22 cellular contexts compared by ENCODE assay signal in the genomic region with DNA sequence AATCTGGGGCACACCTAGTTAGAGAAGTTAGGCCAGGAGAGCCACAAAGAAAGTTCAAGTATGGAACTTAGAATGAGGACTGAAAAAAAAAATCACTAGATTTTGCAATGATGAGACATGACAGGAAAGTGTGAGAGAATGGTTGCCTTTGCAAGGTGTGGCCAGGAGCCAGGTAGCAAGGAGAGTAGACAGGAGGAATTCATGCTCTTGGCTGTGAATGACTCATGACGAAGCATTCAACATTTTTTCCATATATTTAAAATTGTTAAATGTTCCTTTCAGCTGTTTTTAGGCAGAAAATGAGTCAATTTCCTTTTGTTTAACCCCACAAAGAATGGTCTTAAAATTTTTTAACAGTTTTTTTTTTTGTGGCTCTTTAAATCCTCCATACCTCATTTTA.
DNase-seq lines count a peak whose midpoint lies in the region; TF ChIP-seq lines count a peak whose summit lies in the region.
"Had no signal": no experiment of that assay in that cellular context is flagged by ENCODE, and none has a peak within 500 bp of the region (broad histone marks: within the 10 kb centered on the region; RNA-seq: fewer than 3 reads in every experiment).

No MANE protein-coding gene starts in this region.

- H3K27ac ChIP-seq in endodermal cell (ENCODE audit: low read depth, low read length): no peak overlapping the region
- H3K27ac ChIP-seq: C4-2B, ovary had no signal

- TF ChIP-seq CTCF in foreskin fibroblast (IDR thresholded peaks at IDR 0.05; ENCODE audit: low read depth, low read length) (no peak), endodermal cell (conservative IDR thresholded peaks at IDR 0.05) (no peak)

- 100% methylated on average over 1 of the region's 1 CpG; no CpG with 5 or more reads in 1 of the 2 experiments for WGBS in endodermal cell (ENCODE audit: insufficient coverage in 1 of 2, insufficient read length in 1 of 2), 2 experiments

- H3K4me1 ChIP-seq in endodermal cell (ENCODE audit: control insufficient read depth, insufficient read depth, low read length): no peaks in the 10 kb centered on the region

- no peaks in the 10 kb centered on the region for H3K9me3 ChIP-seq in endodermal cell (ENCODE audit: control insufficient read depth, low read length)
- H3K9me3 ChIP-seq: ovary had no signal

- H3K4me1 Mint-ChIP-seq in activated naive CD4-positive, alpha-beta T cell treated with anti-CD3 and anti-CD28 coated beads, Interleukin-2, amount 50 U/mL, for 24 hours: no peaks in the 10 kb centered on the region
- H3K4me1 Mint-ChIP-seq in stimulated activated naive CD8-positive, alpha-beta T cell treated with anti-CD3 and anti-CD28 coated beads, Interleukin-15, Interleukin-2, amounts not matched to agents 100 ng/mL and 50 ng/mL, for 24 hours (ENCODE audit: low read depth): peaks cover 22% of the 10 kb centered on the region
- H3K4me1 Mint-ChIP-seq in endodermal cell: peaks cover 5% of the 10 kb centered on the region
- H3K4me1 Mint-ChIP-seq: activated naive CD4-positive, alpha-beta T cell treated with anti-CD3 and anti-CD28 coated beads, Interleukin-2, amount 10 ng/mL, durations not matched to agents 7 days and 5 days; naive thymus-derived CD8-positive, alpha-beta T cell; T-cell had no signal

- no peaks in the 10 kb centered on the region for H3K36me3 ChIP-seq in endodermal cell (ENCODE audit: control insufficient read depth, insufficient read depth, low read length)
- H3K36me3 ChIP-seq: ovary had no signal

- no peaks in the 10 kb centered on the region for H3K9me3 Mint-ChIP-seq in activated naive CD4-positive, alpha-beta T cell treated with anti-CD3 and anti-CD28 coated beads, Interleukin-2, amount 50 U/mL, for 24 hours
- H3K9me3 Mint-ChIP-seq in stimulated activated naive CD8-positive, alpha-beta T cell treated with anti-CD3 and anti-CD28 coated beads, Interleukin-15, Interleukin-2, amounts not matched to agents 100 ng/mL and 50 ng/mL, for 24 hours: no peaks in the 10 kb centered on the region
- no peaks in the 10 kb centered on the region for H3K9me3 Mint-ChIP-seq in endodermal cell
- H3K9me3 Mint-ChIP-seq: activated naive CD4-positive, alpha-beta T cell treated with anti-CD3 and anti-CD28 coated beads, Interleukin-2, amount 10 ng/mL, durations not matched to agents 7 days and 5 days; T-cell had no signal

- H3K36me3 Mint-ChIP-seq in activated naive CD4-positive, alpha-beta T cell treated with anti-CD3 and anti-CD28 coated beads, Interleukin-2, amount 50 U/mL, for 24 hours: no peaks in the 10 kb centered on the region
- H3K36me3 Mint-ChIP-seq in stimulated activated naive CD8-positive, alpha-beta T cell treated with anti-CD3 and anti-CD28 coated beads, Interleukin-15, Interleukin-2, amounts not matched to agents 100 ng/mL and 50 ng/mL, for 24 hours (ENCODE audit: low read depth): no peaks in the 10 kb centered on the region
- no peaks in the 10 kb centered on the region for H3K36me3 Mint-ChIP-seq in endodermal cell (ENCODE audit: low read depth)
- H3K36me3 Mint-ChIP-seq: activated naive CD4-positive, alpha-beta T cell treated with anti-CD3 and anti-CD28 coated beads, Interleukin-2, amount 10 ng/mL, durations not matched to agents 7 days and 5 days; naive thymus-derived CD8-positive, alpha-beta T cell; T-cell had no signal

- H3K27me3 ChIP-seq in endodermal cell (ENCODE audit: control insufficient read depth, insufficient read depth, low read length, poor library complexity, severe bottlenecking): no peaks in the 10 kb centered on the region
- H3K27me3 ChIP-seq: ovary had no signal

- H3K9ac ChIP-seq in endodermal cell (ENCODE audit: extremely low read depth, low read length, poor library complexity, severe bottlenecking): no peak overlapping the region

- H3K27ac Mint-ChIP-seq in activated naive CD4-positive, alpha-beta T cell treated with anti-CD3 and anti-CD28 coated beads, Interleukin-2, amount 50 U/mL, for 24 hours: peak overlapping the region; percentile 44
- H3K27ac Mint-ChIP-seq in stimulated activated naive CD8-positive, alpha-beta T cell treated with anti-CD3 and anti-CD28 coated beads, Interleukin-15, Interleukin-2, amounts not matched to agents 100 ng/mL and 50 ng/mL, for 24 hours: peak overlapping the region; percentile 43
- no peak overlapping the region for H3K27ac Mint-ChIP-seq in endodermal cell
- H3K27ac Mint-ChIP-seq: activated naive CD4-positive, alpha-beta T cell treated with anti-CD3 and anti-CD28 coated beads, Interleukin-2, amount 10 ng/mL, durations not matched to agents 7 days and 5 days; HFFc6; naive thymus-derived CD8-positive, alpha-beta T cell; T-cell had no signal

- no peak for DNase-seq in activated naive CD4-positive, alpha-beta T cell treated with Interleukin-2 at 50 U/mL for 16 hours
- DNase-seq in LoVo (ENCODE audit: low spot score): peak; percentile 12
- peak; percentile 26 for DNase-seq in astrocyte of the hippocampus (ENCODE audit: low read depth, low spot score)
- DNase-seq in foreskin fibroblast: no peak
- DNase-seq in COLO829 (ENCODE audit: low spot score): no peak
- no peak for DNase-seq in endodermal cell
- DNase-seq: activated CD4-positive, alpha-beta T cell treated with anti-CD3 and anti-CD28 coated beads, Interleukin-2, amount 50 U/mL, for 1 hour; activated naive CD4-positive, alpha-beta T cell treated with anti-CD3 and anti-CD28 coated beads, Interleukin-2, amount 10 ng/mL, durations not matched to agents 7 days and 5 days; activated T-cell treated with anti-CD3 and anti-CD28 coated beads for 4 hours; foreskin melanocyte; HFFc6; KG1; kidney glomerular epithelial cell; naive thymus-derived CD8-positive, alpha-beta T cell; NCI-H1105; NCI-H524 treated with DMSO at 0.1 percent for 48 hours; ovary; SHP77; T-cell had no signal

- no peak overlapping the region for H3K4me3 Mint-ChIP-seq in activated naive CD4-positive, alpha-beta T cell treated with anti-CD3 and anti-CD28 coated beads, Interleukin-2, amount 50 U/mL, for 24 hours
- H3K4me3 Mint-ChIP-seq in stimulated activated naive CD8-positive, alpha-beta T cell treated with anti-CD3 and anti-CD28 coated beads, Interleukin-15, Interleukin-2, amounts not matched to agents 100 ng/mL and 50 ng/mL, for 24 hours: no peak overlapping the region
- no peak overlapping the region for H3K4me3 Mint-ChIP-seq in endodermal cell
- H3K4me3 Mint-ChIP-seq: activated naive CD4-positive, alpha-beta T cell treated with anti-CD3 and anti-CD28 coated beads, Interleukin-2, amount 10 ng/mL, durations not matched to agents 7 days and 5 days; HFFc6; naive thymus-derived CD8-positive, alpha-beta T cell; T-cell had no signal

- peaks cover 6% of the 10 kb centered on the region for H3K27me3 Mint-ChIP-seq in activated naive CD4-positive, alpha-beta T cell treated with anti-CD3 and anti-CD28 coated beads, Interleukin-2, amount 50 U/mL, for 24 hours
- peaks cover 16% of the 10 kb centered on the region for H3K27me3 Mint-ChIP-seq in stimulated activated naive CD8-positive, alpha-beta T cell treated with anti-CD3 and anti-CD28 coated beads, Interleukin-15, Interleukin-2, amounts not matched to agents 100 ng/mL and 50 ng/mL, for 24 hours
- H3K27me3 Mint-ChIP-seq in endodermal cell (ENCODE audit: insufficient read depth): no peaks in the 10 kb centered on the region
- H3K27me3 Mint-ChIP-seq: activated naive CD4-positive, alpha-beta T cell treated with anti-CD3 and anti-CD28 coated beads, Interleukin-2, amount 10 ng/mL, durations not matched to agents 7 days and 5 days had no signal

- no peak overlapping the region for H3K4me3 ChIP-seq in foreskin fibroblast (ENCODE audit: low read depth in 1 of 2, low read length in 2 of 2)
- H3K4me3 ChIP-seq in endodermal cell (ENCODE audit: low read length): no peak overlapping the region
- H3K4me3 ChIP-seq: ovary had no signal

Comparison
In these comparisons a context has a peak if more than half of its experiments do, and no peak if none do; other contexts are left out.
1. DNase-seq: peak in LoVo (single experiment) and astrocyte of the hippocampus (single experiment); none in activated naive CD4-positive, alpha-beta T cell treated with Interleukin-2 at 50 U/mL for 16 hours (single experiment), foreskin fibroblast (0 of 2), COLO829 (single experiment) and endodermal cell (single experiment).